In the genomic region with DNA sequence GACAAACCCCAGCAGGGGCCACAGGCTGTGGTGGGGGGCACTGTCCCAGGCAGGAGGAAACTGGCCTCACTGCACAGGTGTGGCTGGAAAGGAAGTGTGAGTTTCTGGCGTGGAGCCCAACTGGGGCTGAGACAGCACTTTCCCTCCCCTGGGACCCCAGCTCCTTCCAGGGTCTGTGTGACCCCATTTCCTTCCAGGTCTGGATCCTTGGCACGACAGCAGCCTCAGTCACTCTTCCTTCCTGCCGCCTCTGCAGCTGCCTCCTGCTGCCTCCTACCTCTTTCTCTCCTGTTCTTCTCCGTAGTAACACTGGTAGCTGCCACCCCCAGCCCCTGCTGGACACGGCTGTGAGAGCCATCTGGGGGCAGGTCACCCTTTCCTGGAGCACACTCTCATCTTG, we compare ENCODE assay signal across 1 cellular context.
TF ChIP-seq lines count a peak whose summit lies in the region.

No MANE protein-coding gene starts in this region.

TF ChIP-seq in WTC11, 78 proteins besides CTCF, POLR2A, EP300 and RAD21 (continued from another document):
- TF ChIP-seq E2F1 (CRISPR knock-in tag; IDR thresholded peaks at IDR 0.05) = no peak
- TF ChIP-seq ZNF219 (CRISPR knock-in tag; IDR thresholded peaks at IDR 0.05; ENCODE audit: borderline replicate concordance) = no peak
- TF ChIP-seq, protein P1, sequence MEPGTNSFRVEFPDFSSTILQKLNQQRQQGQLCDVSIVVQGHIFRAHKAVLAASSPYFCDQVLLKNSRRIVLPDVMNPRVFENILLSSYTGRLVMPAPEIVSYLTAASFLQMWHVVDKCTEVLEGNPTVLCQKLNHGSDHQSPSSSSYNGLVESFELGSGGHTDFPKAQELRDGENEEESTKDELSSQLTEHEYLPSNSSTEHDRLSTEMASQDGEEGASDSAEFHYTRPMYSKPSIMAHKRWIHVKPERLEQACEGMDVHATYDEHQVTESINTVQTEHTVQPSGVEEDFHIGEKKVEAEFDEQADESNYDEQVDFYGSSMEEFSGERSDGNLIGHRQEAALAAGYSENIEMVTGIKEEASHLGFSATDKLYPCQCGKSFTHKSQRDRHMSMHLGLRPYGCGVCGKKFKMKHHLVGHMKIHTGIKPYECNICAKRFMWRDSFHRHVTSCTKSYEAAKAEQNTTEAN (CRISPR knock-in tag; IDR thresholded peaks at IDR 0.05) = no peak
- TF ChIP-seq ZBTB21 (CRISPR knock-in tag; IDR thresholded peaks at IDR 0.05; ENCODE audit: borderline replicate concordance) = no peak
- no peak for TF ChIP-seq AFF4 (CRISPR knock-in tag; IDR thresholded peaks at IDR 0.05; ENCODE audit: borderline replicate concordance)
- TF ChIP-seq, protein P2, sequence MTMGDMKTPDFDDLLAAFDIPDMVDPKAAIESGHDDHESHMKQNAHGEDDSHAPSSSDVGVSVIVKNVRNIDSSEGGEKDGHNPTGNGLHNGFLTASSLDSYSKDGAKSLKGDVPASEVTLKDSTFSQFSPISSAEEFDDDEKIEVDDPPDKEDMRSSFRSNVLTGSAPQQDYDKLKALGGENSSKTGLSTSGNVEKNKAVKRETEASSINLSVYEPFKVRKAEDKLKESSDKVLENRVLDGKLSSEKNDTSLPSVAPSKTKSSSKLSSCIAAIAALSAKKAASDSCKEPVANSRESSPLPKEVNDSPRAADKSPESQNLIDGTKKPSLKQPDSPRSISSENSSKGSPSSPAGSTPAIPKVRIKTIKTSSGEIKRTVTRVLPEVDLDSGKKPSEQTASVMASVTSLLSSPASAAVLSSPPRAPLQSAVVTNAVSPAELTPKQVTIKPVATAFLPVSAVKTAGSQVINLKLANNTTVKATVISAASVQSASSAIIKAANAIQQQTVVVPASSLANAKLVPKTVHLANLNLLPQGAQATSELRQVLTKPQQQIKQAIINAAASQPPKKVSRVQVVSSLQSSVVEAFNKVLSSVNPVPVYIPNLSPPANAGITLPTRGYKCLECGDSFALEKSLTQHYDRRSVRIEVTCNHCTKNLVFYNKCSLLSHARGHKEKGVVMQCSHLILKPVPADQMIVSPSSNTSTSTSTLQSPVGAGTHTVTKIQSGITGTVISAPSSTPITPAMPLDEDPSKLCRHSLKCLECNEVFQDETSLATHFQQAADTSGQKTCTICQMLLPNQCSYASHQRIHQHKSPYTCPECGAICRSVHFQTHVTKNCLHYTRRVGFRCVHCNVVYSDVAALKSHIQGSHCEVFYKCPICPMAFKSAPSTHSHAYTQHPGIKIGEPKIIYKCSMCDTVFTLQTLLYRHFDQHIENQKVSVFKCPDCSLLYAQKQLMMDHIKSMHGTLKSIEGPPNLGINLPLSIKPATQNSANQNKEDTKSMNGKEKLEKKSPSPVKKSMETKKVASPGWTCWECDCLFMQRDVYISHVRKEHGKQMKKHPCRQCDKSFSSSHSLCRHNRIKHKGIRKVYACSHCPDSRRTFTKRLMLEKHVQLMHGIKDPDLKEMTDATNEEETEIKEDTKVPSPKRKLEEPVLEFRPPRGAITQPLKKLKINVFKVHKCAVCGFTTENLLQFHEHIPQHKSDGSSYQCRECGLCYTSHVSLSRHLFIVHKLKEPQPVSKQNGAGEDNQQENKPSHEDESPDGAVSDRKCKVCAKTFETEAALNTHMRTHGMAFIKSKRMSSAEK (CRISPR knock-in tag; IDR thresholded peaks at IDR 0.05; ENCODE audit: borderline replicate concordance) = no peak
- TF ChIP-seq ZNF425 (CRISPR knock-in tag; conservative IDR thresholded peaks at IDR 0.05) = no peak
